Comparison of ENCODE assay signal across 2 cellular contexts in the genomic region with DNA sequence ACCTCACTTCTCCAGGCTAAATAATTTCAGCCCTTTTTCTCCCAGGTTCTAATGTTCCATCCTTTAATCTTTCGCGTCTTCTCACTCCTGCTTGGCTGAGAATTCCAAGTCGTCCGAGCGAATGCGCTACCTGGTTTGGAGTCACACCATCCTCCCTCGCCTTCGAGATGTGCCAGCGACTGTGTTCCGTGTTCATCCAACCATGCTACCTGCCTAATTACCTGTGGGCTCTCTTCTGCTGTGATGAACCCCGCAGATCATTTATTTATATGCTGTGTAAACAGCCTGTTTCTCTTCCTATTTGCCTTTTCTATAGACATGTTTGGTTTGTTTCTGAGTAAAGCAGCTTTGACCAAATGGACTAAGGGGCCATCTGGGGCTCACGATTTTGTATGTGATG.
TF ChIP-seq lines count a peak whose summit lies in the region.

No MANE protein-coding gene starts in this region.

TF ChIP-seq in A549, 52 proteins besides CTCF, POLR2A, EP300 and RAD21 (continued from another document):
- TF ChIP-seq USF2 (IDR thresholded peaks at IDR 0.05): no peak

TF ChIP-seq in GM12878, 131 proteins besides CTCF, POLR2A, EP300 and RAD21 (continued from another document):
- TF ChIP-seq MTA2 (IDR thresholded peaks at IDR 0.05; ENCODE audit: low read depth) (peak; percentile 86; the same call in 1 of the 2 replicates), NFXL1 (IDR thresholded peaks at IDR 0.05; ENCODE audit: borderline replicate concordance) (no peak), MLLT1 (IDR thresholded peaks at IDR 0.05) (peak; percentile 32; the same call in 1 of the 2 replicates), WRNIP1 (IDR thresholded peaks at IDR 0.05; ENCODE audit: borderline replicate concordance, low read depth, low read length) (0 out of 2 replicates have a peak, but pooled peaks have one; percentile 37), SMC3 (IDR thresholded peaks at IDR 0.05; ENCODE audit: borderline replicate concordance, low read length) (peak; percentile 16; the same call in 1 of the 2 replicates), NR2C1 (IDR thresholded peaks at IDR 0.05) (no peak), PAX5 (IDR thresholded peaks at IDR 0.05; ENCODE audit: borderline replicate concordance, low read depth, low read length) (peak; percentile 95), BCL11A (IDR thresholded peaks at IDR 0.05; ENCODE audit: low read depth, low read length) (peak; percentile 40; the same call in 1 of the 2 replicates), TBL1XR1 (IDR thresholded peaks at IDR 0.05; ENCODE audit: low read depth, low read length) (peak; percentile 25; the same call in 1 of the 2 replicates), BMI1 (IDR thresholded peaks at IDR 0.05; ENCODE audit: borderline replicate concordance) (0 out of 2 replicates have a peak, but pooled peaks have one; percentile 15), YBX1 (IDR thresholded peaks at IDR 0.05) (no peak)
